ENCODE assay signal across 8 cellular contexts in genomic region chr14:91303091-91303923, GRCh38. TPM values are rescaled to one million over a fixed set of nuclear protein-coding genes. Genes with fewer than 3 reads are reported as not detected.
DNase-seq lines count a peak whose midpoint lies in the region; ATAC-seq, FAIRE-seq and TF ChIP-seq lines count a peak whose summit lies in the region.

No MANE protein-coding gene starts in this region.

- 96% methylated on average over 21 of the region's 23 CpGs for WGBS in A549 (ENCODE audit: missing lambda C conversion rate)

- TF ChIP-seq CTCF in A549 (IDR thresholded peaks at IDR 0.05) = no peak

- H3K9me3 ChIP-seq in A549 = no peaks in the 10 kb centered on the region

- no peak overlapping the region for H3K4me3 ChIP-seq in A549

- CTCF ChIA-PET in A549 (lab: Yijun Ruan, JAX) = interaction anchor here (1.0 kb wide), 1 partner anchor 116 kb away, joined by 4 read pairs; no protein-coding TSS in a partner anchor

- no peak overlapping the region for H3K27ac ChIP-seq in A549

- peaks cover 45% of the 10 kb centered on the region for H3K4me1 Mint-ChIP-seq in activated T-helper 17 cell treated with anti-CD3 and anti-CD28 coated beads, Interleukin-2, amount 50 U/mL, for 72 hours

- POLR2A ChIA-PET in A549 (lab: Yijun Ruan, JAX) = no interaction called here

- H3K27ac Mint-ChIP-seq in activated T-helper 17 cell treated with anti-CD3 and anti-CD28 coated beads, Interleukin-2, amount 50 U/mL, for 72 hours = peak overlapping the region; percentile 96

- no peak overlapping the region for H3K4me2 ChIP-seq in A549

- peak overlapping the region; percentile 78 for H3K4me3 Mint-ChIP-seq in activated T-helper 17 cell treated with anti-CD3 and anti-CD28 coated beads, Interleukin-2, amount 50 U/mL, for 72 hours

- TF ChIP-seq POLR2A in A549 (IDR thresholded peaks at IDR 0.05; ENCODE audit: low read length) = no peak

- H3K4me1 ChIP-seq in A549 = no peaks in the 10 kb centered on the region

- no peak for FAIRE-seq in A549 (lab: Jason Lieb, UNC)

- ATAC-seq in A549 (peak; percentile 40 to 96; a peak in 3 of 6 replicates), HG03135 (IDR thresholded peaks at IDR 0.05; ENCODE audit: unreplicated experiment) (no peak)
- ATAC-seq in activated T-helper 17 cell treated with anti-CD3 and anti-CD28 coated beads, Interleukin-2, amount 50 U/mL, for 72 hours (replicated peaks) = peak; percentile 73

- no peaks in the 10 kb centered on the region for H3K9me3 Mint-ChIP-seq in activated T-helper 17 cell treated with anti-CD3 and anti-CD28 coated beads, Interleukin-2, amount 50 U/mL, for 72 hours

- TF ChIP-seq EP300 in A549 (IDR thresholded peaks at IDR 0.05) = no peak

- no peak for TF ChIP-seq RAD21 in A549 (conservative IDR thresholded peaks at IDR 0.05 in 1 of 2, IDR thresholded peaks at IDR 0.05 in 1 of 2)

- no peaks in the 10 kb centered on the region for H3K27me3 Mint-ChIP-seq in activated T-helper 17 cell treated with anti-CD3 and anti-CD28 coated beads, Interleukin-2, amount 50 U/mL, for 72 hours

- DNase-seq in A549 (ENCODE audit: low read depth in 1 of 2, low spot score in 1 of 2) (peak; percentile 41 to 46), GM19240 (ENCODE audit: insufficient read length, low spot score) (peak; percentile 69), NCI-H1048 (lab: John Stamatoyannopoulos, UW) (peak; percentile 36), islet precursor cell (peak; percentile 98), NCI-H1092 (lab: John Stamatoyannopoulos, UW) (no peak), hypothalamus (lab: John Stamatoyannopoulos, UW) (no peak)

- H3K36me3 Mint-ChIP-seq in activated T-helper 17 cell treated with anti-CD3 and anti-CD28 coated beads, Interleukin-2, amount 50 U/mL, for 72 hours (ENCODE audit: low read depth) = peaks cover 100% of the 10 kb centered on the region

TF ChIP-seq in A549, 52 proteins besides CTCF, POLR2A, EP300 and RAD21:
- no peak for TF ChIP-seq HOXA7 (CRISPR knock-in tag; IDR thresholded peaks at IDR 0.05)
- no peak for TF ChIP-seq CBX2 (IDR thresholded peaks at IDR 0.05; ENCODE audit: borderline replicate concordance, low read depth)
- TF ChIP-seq TFCP2L1 (CRISPR knock-in tag; IDR thresholded peaks at IDR 0.05) = no peak
TF ChIP-seq in A549: peak in this region for 0.

RNA-seq across cellular contexts. Expression of gene GPR68, which starts 58.8 kb away (rescaled TPM):
- polyA plus RNA-seq in A549 (2011; rRNA removed) (0.09 TPM in 2 replicates), A549 (2017; fragmentation: RNase III; extraction: RNeasy Plus Mini Kit Qiagen cat#74134 plus additional on column Dnase treatment) (0.07 to 0.09 TPM (median 0.09 TPM) in 3 replicates)
- 0.09 and 0.22 TPM in 2 replicates for polyA plus RNA-seq in A549 (2012; cell fraction: cytosol; rRNA removed)
- 0.27 and 0.30 TPM in 2 replicates for polyA plus RNA-seq in A549 (2012; cell fraction: nucleus; rRNA removed)
- not detected in 2 replicates for polyA minus RNA-seq in A549 (2011; rRNA and poly(A)+ RNA removed)
- total RNA-seq in activated T-helper 17 cell treated with anti-CD3 and anti-CD28 coated beads, Interleukin-2, amount 50 U/mL, for 72 hours = 10 to 100 TPM; 36.8 to 44.8 TPM

Comparison
In these comparisons a context has a peak if more than half of its experiments do, and no peak if none do; other contexts are left out.
1. DNase-seq: peak in A549 (2 of 2), GM19240 (single experiment), NCI-H1048 (single experiment) and islet precursor cell (single experiment); none in NCI-H1092 (single experiment) and hypothalamus (0 of 51).